ENCODE assay signal across 8 cellular contexts in genomic region chr1:110209715-110210603, GRCh38. TPM values are rescaled to one million over a fixed set of nuclear protein-coding genes. Genes with fewer than 3 reads are reported as not detected.
DNase-seq lines count a peak whose midpoint lies in the region; ATAC-seq and TF ChIP-seq lines count a peak whose summit lies in the region.

KCNC4 (plus strand) TSS chr1:110210314; CDS start chr1:110211500, 1,186 bp downstream.

- no peak for TF ChIP-seq CTCF in lower leg skin (IDR thresholded peaks at IDR 0.05)

- intact Hi-C loops in activated CD4-positive, alpha-beta memory T cell treated with anti-CD3 and anti-CD28 coated beads for 36 hours (cut with micrococcal nuclease) = loop anchor here (1.0 to 10.0 kb wide), 3 partner anchors 128 to 425 kb away; partner anchors contain the start of gene LAMTOR5
- intact Hi-C loops in lower leg skin (cut with DNase I; ENCODE audit: low total_unique reads) = no loop called here

- H3K4me3 ChIP-seq in duodenal mucosa (ENCODE audit: low read depth in 1 of 2, low read length in 2 of 2) = peak within 1 kb of the TSS; percentile 72 to 81
- H3K4me3 ChIP-seq in lower leg skin (ENCODE audit: low read depth, poor library complexity, severe bottlenecking) = peak within 1 kb of the TSS; percentile 71

- peaks cover 5% of the 10 kb centered on the region for H3K36me3 Mint-ChIP-seq in activated CD4-positive, alpha-beta memory T cell treated with anti-CD3 and anti-CD28 coated beads for 36 hours

- peaks cover 3 to 4% of the 10 kb centered on the region in 2 donors for H3K27me3 ChIP-seq in duodenal mucosa (ENCODE audit: control insufficient read depth in 1 of 2, insufficient read depth in 2 of 2, low read length in 2 of 2)

- H3K9me3 ChIP-seq in duodenal mucosa (ENCODE audit: control insufficient read depth in 1 of 2, low read length in 2 of 2) = no peaks in the 10 kb centered on the region

- H3K27ac Mint-ChIP-seq in activated CD4-positive, alpha-beta memory T cell treated with anti-CD3 and anti-CD28 coated beads for 36 hours = peak within 1 kb of the TSS; percentile 84

- peak; percentile 45 for ATAC-seq in HG03378 (IDR thresholded peaks at IDR 0.05; ENCODE audit: unreplicated experiment)

- no peaks in the 10 kb centered on the region for H3K36me3 ChIP-seq in duodenal mucosa (ENCODE audit: control insufficient read depth in 1 of 2, insufficient read depth in 2 of 2, low read length in 2 of 2)

- no peaks in the 10 kb centered on the region for H3K27me3 Mint-ChIP-seq in activated CD4-positive, alpha-beta memory T cell treated with anti-CD3 and anti-CD28 coated beads for 36 hours

- H3K4me1 ChIP-seq in duodenal mucosa (ENCODE audit: control insufficient read depth in 1 of 2, insufficient read depth in 2 of 2, low read length in 2 of 2) = peaks cover 8 to 19% of the 10 kb centered on the region in 2 donors

- DNase-seq in Ammon's horn (ENCODE audit: low spot score) (peak; percentile 89), GM19238 (ENCODE audit: insufficient read length, low spot score) (peak; percentile 84), NCI-H748 treated with DMSO at 0.1 percent for 48 hours (lab: John Stamatoyannopoulos, UW) (peak; percentile 80), lower leg skin (ENCODE audit: low spot score in 2 of 2) (peak; percentile 85 to 97)
- DNase-seq in activated CD4-positive, alpha-beta memory T cell treated with anti-CD3 and anti-CD28 coated beads for 36 hours = peak; percentile 95
- peak; percentile 88 to 93 for DNase-seq in stimulated activated CD4-positive, alpha-beta T cell treated with anti-CD3 and anti-CD28 coated beads, Interleukin-4, amount 100 ng/mL, for 4 hours

- H3K4me1 Mint-ChIP-seq in activated CD4-positive, alpha-beta memory T cell treated with anti-CD3 and anti-CD28 coated beads for 36 hours (ENCODE audit: low read depth) = peaks cover 47% of the 10 kb centered on the region

- TF ChIP-seq POLR2A in lower leg skin (IDR thresholded peaks at IDR 0.05) = no peak

- H3K9ac ChIP-seq in duodenal mucosa (ENCODE audit: low read depth in 1 of 2, low read length in 2 of 2) = peak within 1 kb of the TSS; percentile 68 to 69

- POLR2A ChIA-PET in activated CD4-positive, alpha-beta memory T cell treated with anti-CD3 and anti-CD28 coated beads for 36 hours (lab: Charles Lee) = interaction anchor here (0.8 to 3.1 kb wide), 4 partner anchors 27 to 129 kb away, joined by 3 to 16 read pairs (median 6); partner anchors contain the start of gene RBM15

- CTCF ChIA-PET in activated CD4-positive, alpha-beta memory T cell treated with anti-CD3 and anti-CD28 coated beads for 36 hours (lab: Charles Lee) = interaction anchor here (0.6 to 19.7 kb wide), 12 partner anchors 13 to 286 kb away, joined by 3 to 920 read pairs (median 14); partner anchors contain the start of gene RBM15

- H3K4me3 Mint-ChIP-seq in activated CD4-positive, alpha-beta memory T cell treated with anti-CD3 and anti-CD28 coated beads for 36 hours = peak within 1 kb of the TSS; percentile 88

- H3K27ac ChIP-seq in duodenal mucosa (ENCODE audit: low read depth, low read length) = peak within 1 kb of the TSS; percentile 60

- H3K9me3 Mint-ChIP-seq in activated CD4-positive, alpha-beta memory T cell treated with anti-CD3 and anti-CD28 coated beads for 36 hours = no peaks in the 10 kb centered on the region

- WGBS in lower leg skin, 2 donors = 4% methylated on average over 48 to 56 of the region's 103 CpGs

RNA-seq across cellular contexts. Expression of gene KCNC4, which starts in this region (rescaled TPM):
- 10 to 100 TPM; 15.0 to 15.1 TPM for total RNA-seq in activated CD4-positive, alpha-beta memory T cell treated with anti-CD3 and anti-CD28 coated beads for 36 hours
- 1 to 10 TPM; 4.8 to 9.4 (median 7.7) TPM for total RNA-seq in lower leg skin

Comparison
In these comparisons a context has a peak if more than half of its experiments do, and no peak if none do; other contexts are left out.
1. Peak in every context shown above with its lines: DNase-seq, ATAC-seq, H3K4me3 ChIP-seq and H3K27ac ChIP-seq.